Comparison of ENCODE assay signal across 9 cellular contexts in genomic region chr3:17088602-17089313, GRCh38.
DNase-seq lines count a peak whose midpoint lies in the region; ATAC-seq and TF ChIP-seq lines count a peak whose summit lies in the region.
"Had no signal": no experiment of that assay in that cellular context is flagged by ENCODE, and none has a peak within 500 bp of the region (broad histone marks: within the 10 kb centered on the region; RNA-seq: fewer than 3 reads in every experiment).

No MANE protein-coding gene starts in this region.

- in situ Hi-C loops in transverse colon (cut with MboI; ENCODE audit: low pct_ligation_motif_present in 1 of 4, low pct_unique_long_range_greater_than_20kb in 1 of 4, low sequenced_read_pairs in 3 of 4) = no loop called here

- intact Hi-C loops in natural killer cell (cut with micrococcal nuclease) (loop anchor here (2.0 to 10.0 kb wide), 4 partner anchors 62 to 784 kb away; no protein-coding TSS in a partner anchor), transverse colon (cut with DNase I; ENCODE audit: low total_unique reads) (no loop called here)

- no peaks in the 10 kb centered on the region for H3K27me3 ChIP-seq in transverse colon

- 77 to 93% methylated on average over 3 to 6 of the region's 6 CpGs for WGBS in transverse colon (ENCODE audit: low coverage in 1 of 2), 2 donors

- H3K4me3 ChIP-seq in transverse colon = no peak overlapping the region

- no peaks in the 10 kb centered on the region for H3K27me3 Mint-ChIP-seq in activated naive CD8-positive, alpha-beta T cell
- no peaks in the 10 kb centered on the region for H3K27me3 Mint-ChIP-seq in natural killer cell (ENCODE audit: low read depth in 2 of 2)

- no peak for TF ChIP-seq POLR2A in transverse colon (IDR thresholded peaks at IDR 0.05)

- H3K36me3 ChIP-seq in transverse colon = peaks cover 0 to 4% (median 0%) of the 10 kb centered on the region in 4 donors

- H3K36me3 Mint-ChIP-seq in activated naive CD8-positive, alpha-beta T cell = peaks cover 21% of the 10 kb centered on the region
- peaks cover 45% of the 10 kb centered on the region for H3K36me3 Mint-ChIP-seq in natural killer cell

- DNase-seq in stimulated activated CD4-positive, alpha-beta T cell treated with anti-CD3 and anti-CD28 coated beads, Interleukin-15, amount 100 ng/mL, for 24 hours = peak; percentile 30
- DNase-seq in stimulated activated CD4-positive, alpha-beta T cell treated with anti-CD3 and anti-CD28 coated beads, Interleukin-2, amount 100 ng/mL, for 48 hours = no peak
- peak; percentile 57 for DNase-seq in natural killer cell
- DNase-seq in transverse colon = peak; percentile 24
- no peak for DNase-seq in HCEC 1CT
- no peak for DNase-seq in NCI-H2196 (lab: John Stamatoyannopoulos, UW; ENCODE audit: unreplicated experiment)
- DNase-seq in midbrain (lab: John Stamatoyannopoulos, UW) = no peak

- no peak for TF ChIP-seq EP300 in transverse colon (IDR thresholded peaks at IDR 0.05; ENCODE audit: low read depth)

- no peak overlapping the region for H3K27ac ChIP-seq in transverse colon
- H3K27ac ChIP-seq: epithelial cell of prostate had no signal

- H3K4me1 Mint-ChIP-seq in activated naive CD8-positive, alpha-beta T cell (ENCODE audit: low read depth) = peaks cover 39% of the 10 kb centered on the region
- H3K4me1 Mint-ChIP-seq in natural killer cell = peaks cover 58 to 62% of the 10 kb centered on the region in 2 donors

- TF ChIP-seq CTCF in natural killer cell (IDR thresholded peaks at IDR 0.05) (no peak), transverse colon (IDR thresholded peaks at IDR 0.05) (no peak)

- no peaks in the 10 kb centered on the region for H3K9me3 ChIP-seq in transverse colon

- no peak overlapping the region for H3K4me3 Mint-ChIP-seq in activated naive CD8-positive, alpha-beta T cell
- H3K4me3 Mint-ChIP-seq in natural killer cell = peak overlapping the region; percentile 87

- ATAC-seq in natural killer cell = peak; percentile 75 to 89 (median 77)

- no peaks in the 10 kb centered on the region for H3K4me1 ChIP-seq in transverse colon

- H3K9me3 Mint-ChIP-seq in activated naive CD8-positive, alpha-beta T cell (ENCODE audit: low read depth) = no peaks in the 10 kb centered on the region
- no peaks in the 10 kb centered on the region for H3K9me3 Mint-ChIP-seq in natural killer cell

- peak overlapping the region; percentile 4 for H3K27ac Mint-ChIP-seq in activated naive CD8-positive, alpha-beta T cell
- H3K27ac Mint-ChIP-seq in natural killer cell = peak overlapping the region; percentile 65 to 80

Comparison
In these comparisons a context has a peak if more than half of its experiments do, and no peak if none do; other contexts are left out.
1. DNase-seq: peak in stimulated activated CD4-positive, alpha-beta T cell treated with anti-CD3 and anti-CD28 coated beads, Interleukin-15, amount 100 ng/mL, for 24 hours (single experiment), natural killer cell (single experiment) and transverse colon (single experiment); none in stimulated activated CD4-positive, alpha-beta T cell treated with anti-CD3 and anti-CD28 coated beads, Interleukin-2, amount 100 ng/mL, for 48 hours (0 of 2), HCEC 1CT (single experiment), NCI-H2196 (single experiment) and midbrain (single experiment).